ENCODE assay signal across 22 cellular contexts in genomic region chr2:205066081-205066480, GRCh38.
"Had no signal": no experiment of that assay in that cellular context is flagged by ENCODE, and none has a peak within 500 bp of the region (broad histone marks: within the 10 kb centered on the region; RNA-seq: fewer than 3 reads in every experiment).

No MANE protein-coding gene starts in this region.

- FAIRE-seq: bronchial epithelial cell, TTC549 had no signal

- H3K4me1 ChIP-seq: ascending aorta had no signal

- H3K36me3 ChIP-seq: ascending aorta had no signal

- H3K27ac ChIP-seq: ascending aorta had no signal

- H3K27me3 ChIP-seq: ascending aorta had no signal

- ATAC-seq: activated CD8-positive, alpha-beta T cell treated with anti-CD3 and anti-CD28 coated beads, Interleukin-2, amount 10 ng/mL, durations not matched to agents 7 days and 5 days; Panc1 had no signal

- DNase-seq: activated CD4-positive, alpha-beta T cell treated with anti-CD3 and anti-CD28 coated beads, Interleukin-2, amount 10 ng/mL, durations not matched to agents 7 days and 5 days; activated CD4-positive, alpha-beta T cell treated with anti-CD3 and anti-CD28 coated beads, Interleukin-2, amount 50 U/mL, for 48 hours; activated CD8-positive, alpha-beta T cell treated with anti-CD3 and anti-CD28 coated beads, Interleukin-2, amount 10 ng/mL, durations not matched to agents 7 days and 5 days; activated gamma-delta T cell; activated naive CD4-positive, alpha-beta T cell treated with Interleukin-2 at 50 U/mL for 16 hours; activated naive CD8-positive, alpha-beta T cell treated with anti-CD3 and anti-CD28 coated beads, Interleukin-2, amount 10 ng/mL, durations not matched to agents 7 days and 5 days; activated T-cell treated with anti-CD3 and anti-CD28 coated beads, Interleukin-2, amount 50 U/mL, for 24 hours; amygdala; central memory CD4-positive, alpha-beta T cell; NCI-H1105; NCI-H1417 treated with DMSO at 0.1 percent for 48 hours; NCI-H1694; NCI-H1930; NCI-H2081 treated with DMSO at 0.1 percent for 48 hours; NCI-H345; NCI-H524 treated with DMSO at 0.1 percent for 48 hours; RPMI8226; SIG-M5 had no signal

- H3K9me3 ChIP-seq: ascending aorta had no signal

- H3K4me3 ChIP-seq: ascending aorta had no signal
